8 cellular contexts compared by ENCODE assay signal in genomic region chr17:42536372-42537155, GRCh38. TPM values are rescaled to one million over a fixed set of nuclear protein-coding genes. Genes with fewer than 3 reads are reported as not detected.
DNase-seq lines count a peak whose midpoint lies in the region; ATAC-seq and TF ChIP-seq lines count a peak whose summit lies in the region.

No MANE protein-coding gene starts in this region.

- ATAC-seq in HCT116 (peak; percentile 84), heart right ventricle (peak; percentile 52 to 72 (median 60))

- intact Hi-C loops in HCT116 (cut with micrococcal nuclease) (no loop called here), heart right ventricle (cut with DNase I) (loop anchor here in 1 of 10 donors (1.0 kb wide), 1 partner anchor 143 kb away; no protein-coding TSS in a partner anchor)

- TSS peak; percentile 49 for BruUV-seq in HCT116 (replicated peaks; lab: Mats Ljungman, UMichigan)

- no peaks in the 10 kb centered on the region for H4K20me1 ChIP-seq in HCT116 (ENCODE audit: insufficient read depth)

- TF ChIP-seq POLR2A in HCT116 (IDR thresholded peaks at IDR 0.05; ENCODE audit: borderline replicate concordance, extremely low read depth, insufficient read depth, insufficient read length): no peak

- peak overlapping the region; percentile 51 for H3K4ac ChIP-seq in trophoblast cell (ENCODE audit: low read depth, low read length)

- peak overlapping the region; percentile 84 for H3K9ac ChIP-seq in HCT116 (ENCODE audit: low read length)
- H3K9ac ChIP-seq in trophoblast cell (ENCODE audit: low read length): peak overlapping the region; percentile 60

- peak overlapping the region; percentile 81 for H2BK5ac ChIP-seq in trophoblast cell (ENCODE audit: low read depth, low read length, poor library complexity)

- H3K79me1 ChIP-seq in trophoblast cell (ENCODE audit: low read length): peaks cover 17% of the 10 kb centered on the region

- no peaks in the 10 kb centered on the region for H3K9me2 ChIP-seq in HCT116 (ENCODE audit: insufficient read depth)

- H3K27me3 ChIP-seq in HCT116 (ENCODE audit: insufficient read depth, low read length) (no peaks in the 10 kb centered on the region), MG63 (no peaks in the 10 kb centered on the region), heart right ventricle (no peaks in the 10 kb centered on the region), trophoblast cell (ENCODE audit: insufficient read depth, low read length) (no peaks in the 10 kb centered on the region)

- 1 to 2% methylated on average over 38 to 63 of the region's 65 CpGs for WGBS in heart right ventricle, 2 donors
- no CpG with 5 or more reads among the region's 65 CpGs for WGBS in trophoblast cell (ENCODE audit: extremely low coverage, insufficient coverage, insufficient read length)
- WGBS in urinary bladder: under 1% methylated on average over 65 of the region's 65 CpGs

- DNase-seq in HCT116 (ENCODE audit: low read depth, low spot score) (no peak), MG63 (peak; percentile 92), SKM-1 treated with dmso at 0.1 percent for 144 hours (lab: John Stamatoyannopoulos, UW; ENCODE audit: unreplicated experiment) (peak; percentile 51), heart right ventricle (peak; percentile 76 to 88), trophoblast cell (peak; percentile 71 to 77)
- DNase-seq in activated naive CD8-positive, alpha-beta T cell treated with anti-CD3 and anti-CD28 coated beads, Interleukin-2, amount 50 U/mL, for 16 hours (ENCODE audit: low read depth, low spot score): peak; percentile 38

- H3K23ac ChIP-seq in trophoblast cell (ENCODE audit: low read length): no peak overlapping the region

- H2AFZ ChIP-seq in HCT116 (ENCODE audit: low read depth, low read length, poor library complexity, severe bottlenecking): no peak overlapping the region
- H2AFZ ChIP-seq in trophoblast cell (ENCODE audit: insufficient read depth, low read length, poor library complexity): peak overlapping the region; percentile 33

- peak overlapping the region; percentile 91 for H4K8ac ChIP-seq in trophoblast cell (ENCODE audit: low read depth, low read length)

- H3K4me3 ChIP-seq in GM08714 (ENCODE audit: low read length): peak overlapping the region; percentile 81
- peak overlapping the region; percentile 71 to 90 for H3K4me3 ChIP-seq in HCT116 (replicated peaks in 1 of 2; ENCODE audit: low read depth in 1 of 2, low read length in 2 of 2)
- H3K4me3 ChIP-seq in MG63: peak overlapping the region; percentile 64
- H3K4me3 ChIP-seq in heart right ventricle: peak overlapping the region; percentile 30 to 88 (median 72)
- peak overlapping the region; percentile 78 for H3K4me3 ChIP-seq in trophoblast cell (ENCODE audit: low read depth, low read length)
- H3K4me3 ChIP-seq in urinary bladder (ENCODE audit: low read depth, low read length): peak overlapping the region; percentile 87

- H3K18ac ChIP-seq in trophoblast cell (ENCODE audit: low read length): peak overlapping the region; percentile 96

- TF ChIP-seq CTCF in HCT116 (IDR thresholded peaks at IDR 0.05 in 2 of 3, conservative IDR thresholded peaks at IDR 0.05 in 1 of 3; ENCODE audit: borderline replicate concordance in 1 of 3, insufficient read depth in 1 of 3, low read depth in 2 of 3, low read length in 2 of 3) (no peak), heart right ventricle (IDR thresholded peaks at IDR 0.05) (peak in 1 of 9 donors; percentile 29)

- H3K36me3 ChIP-seq in HCT116 (ENCODE audit: control insufficient read depth in 1 of 2, insufficient read depth in 2 of 2, low read length in 2 of 2) (no peaks in the 10 kb centered on the region; a peak in 1 of 4 replicates), MG63 (peaks cover 33% of the 10 kb centered on the region), heart right ventricle (peaks cover 0 to 35% (median 3%) of the 10 kb centered on the region in 9 donors), trophoblast cell (ENCODE audit: control insufficient read depth in 1 of 2, insufficient read depth in 2 of 2, low read length in 2 of 2) (peaks cover 8 to 10% of the 10 kb centered on the region in 2 experiments), urinary bladder (ENCODE audit: insufficient read depth) (no peaks in the 10 kb centered on the region)

- H4K91ac ChIP-seq in trophoblast cell (ENCODE audit: low read depth, low read length): peak overlapping the region; percentile 95

- CTCF ChIA-PET in HCT116 (lab: Charles Lee): interaction anchor here (1.0 to 2.2 kb wide), 6 partner anchors 9 to 130 kb away, joined by 3 to 8 read pairs (median 4); no protein-coding TSS in a partner anchor

- H3K9me3 ChIP-seq in HCT116 (ENCODE audit: control insufficient read depth in 1 of 2, insufficient read depth in 1 of 2, low read depth in 1 of 2, low read length in 2 of 2): no peaks in the 10 kb centered on the region
- H3K9me3 ChIP-seq in MG63: no peaks in the 10 kb centered on the region
- H3K9me3 ChIP-seq in heart right ventricle: no peaks in the 10 kb centered on the region
- H3K9me3 ChIP-seq in trophoblast cell (ENCODE audit: insufficient read depth, low read depth, low read length): no peaks in the 10 kb centered on the region

- peak overlapping the region; percentile 96 for H3K14ac ChIP-seq in trophoblast cell (ENCODE audit: low read length)

- H3K27ac ChIP-seq in HCT116 (ENCODE audit: low read depth, low read length) (peak overlapping the region; percentile 97), heart right ventricle (peak overlapping the region; percentile 73 to 98 (median 86)), trophoblast cell (ENCODE audit: low read depth, low read length) (peak overlapping the region; percentile 79), urinary bladder (ENCODE audit: low read depth) (peak overlapping the region; percentile 82)

- RAD21 ChIA-PET in HCT116 (lab: Charles Lee; ENCODE audit: low non-redundant PET in 1 of 2, low total read pairs in 2 of 2, uncharacterized antibody in 2 of 2, unreplicated experiment in 2 of 2): interaction anchor here in 1 of 2 experiments (0.8 kb wide), 1 partner anchor 9 kb away, joined by 4 read pairs; no protein-coding TSS in a partner anchor

- peak overlapping the region; percentile 21 for H2BK12ac ChIP-seq in trophoblast cell (ENCODE audit: low read length)

- peak overlapping the region; percentile 75 for H4K12ac ChIP-seq in trophoblast cell (ENCODE audit: low read depth, low read length)

- peak overlapping the region; percentile 98 for H3K4me2 ChIP-seq in HCT116 (ENCODE audit: low read length)
- peak overlapping the region; percentile 84 for H3K4me2 ChIP-seq in trophoblast cell (ENCODE audit: low read length)

- H2AK5ac ChIP-seq in trophoblast cell (ENCODE audit: low read length): peak overlapping the region; percentile 42

- no peak for TF ChIP-seq RAD21 in HCT116 (IDR thresholded peaks at IDR 0.05; ENCODE audit: low read depth)

- H3K4me1 ChIP-seq in HCT116 (ENCODE audit: control insufficient read depth in 1 of 2, insufficient read depth in 2 of 2, low read length in 2 of 2): peaks cover 23 to 37% of the 10 kb centered on the region in 2 experiments
- peaks cover 3 to 39% (median 24%) of the 10 kb centered on the region in 9 donors for H3K4me1 ChIP-seq in heart right ventricle
- H3K4me1 ChIP-seq in trophoblast cell (ENCODE audit: control insufficient read depth in 1 of 2, insufficient read depth in 2 of 2, low read length in 2 of 2): peaks cover 12 to 19% of the 10 kb centered on the region in 2 experiments
- no peaks in the 10 kb centered on the region for H3K4me1 ChIP-seq in urinary bladder (ENCODE audit: insufficient read depth)

- POLR2A ChIA-PET in HCT116 (lab: Charles Lee): interaction anchor here (0.7 to 2.1 kb wide), 3 partner anchors 17 to 142 kb away, joined by 3 to 7 read pairs (median 6); partner anchors contain the start of gene CAVIN1

- H2BK120ac ChIP-seq in trophoblast cell (ENCODE audit: insufficient read depth, low read length, poor library complexity): peak overlapping the region; percentile 26

- H3K79me2 ChIP-seq in HCT116 (ENCODE audit: insufficient read depth, low read length) (no peaks in the 10 kb centered on the region), trophoblast cell (ENCODE audit: control insufficient read depth, insufficient read depth, low read length, poor library complexity) (peaks cover 4% of the 10 kb centered on the region)

TF ChIP-seq in HCT116, 20 proteins besides CTCF, POLR2A, EP300 and RAD21 (continues in another document):
- no peak for TF ChIP-seq ZNF274 (IDR thresholded peaks at IDR 0.05; ENCODE audit: low read depth, low read length)

RNA-seq across cellular contexts. Expression of gene NAGLU, which starts 0.5 kb away (rescaled TPM):
- total RNA-seq in HCT116 (2021; ENCODE audit: unreplicated experiment) (17.7 TPM), heart right ventricle (10 to 100 TPM in 5 of 10 donors, 1 to 10 TPM in 5; 6.8 to 16.0 (median 9.8) TPM), urinary bladder (18.0 TPM)
- polyA plus RNA-seq in HCT116 (2012): 10.5 and 11.0 TPM in 2 replicates
- 18.5 and 46.4 TPM in 2 replicates for total RNA-seq in MG63 (2014; rRNA removed; shearing (Covaris generic); ENCODE audit: low replicate concordance)
- polyA plus RNA-seq in heart right ventricle (10 to 100 TPM; 17.0 to 18.3 TPM), urinary bladder (40.3 TPM)
- polyA plus RNA-seq in trophoblast cell (2013): 10.2 and 11.6 TPM in 2 replicates

RNA-seq across cellular contexts. Expression of gene HSD17B1, which starts 16.2 kb away (rescaled TPM):
- 1.4 TPM for total RNA-seq in HCT116 (2021; ENCODE audit: unreplicated experiment)
- 1.6 and 1.8 TPM in 2 replicates for polyA plus RNA-seq in HCT116 (2012)
- 0.59 and 2.8 TPM in 2 replicates for total RNA-seq in MG63 (2014; rRNA removed; shearing (Covaris generic); ENCODE audit: low replicate concordance)
- total RNA-seq in heart right ventricle: 1 to 10 TPM in 2 of 10 donors, under 1 TPM in 8; 0.50 to 2.3 (median 0.78) TPM
- polyA plus RNA-seq in heart right ventricle: 1 to 10 TPM; 2.2 to 2.6 TPM
- polyA plus RNA-seq in trophoblast cell (2013): 41.8 and 44.5 TPM in 2 replicates
- total RNA-seq in urinary bladder: 1.5 TPM
- polyA plus RNA-seq in urinary bladder: 2.5 TPM

RNA-seq across cellular contexts. Expression of gene COASY, which starts 25.4 kb away (rescaled TPM):
- 137 TPM for total RNA-seq in HCT116 (2021; ENCODE audit: unreplicated experiment)
- polyA plus RNA-seq in HCT116 (2012): 108 and 113 TPM in 2 replicates
- total RNA-seq in MG63 (2014; rRNA removed; shearing (Covaris generic); ENCODE audit: low replicate concordance): 7.7 and 12.4 TPM in 2 replicates
- 10 to 100 TPM; 29.7 to 56.9 (median 32.9) TPM for total RNA-seq in heart right ventricle
- 10 to 100 TPM; 46.8 to 50.8 TPM for polyA plus RNA-seq in heart right ventricle
- 136 and 137 TPM in 2 replicates for polyA plus RNA-seq in trophoblast cell (2013)
- total RNA-seq in urinary bladder: 8.8 TPM
- polyA plus RNA-seq in urinary bladder: 43.7 TPM

RNA-seq across cellular contexts. Expression of gene MLX, which starts 30.3 kb away (rescaled TPM):
- 47.9 TPM for total RNA-seq in HCT116 (2021; ENCODE audit: unreplicated experiment)
- 51.7 and 52.4 TPM in 2 replicates for polyA plus RNA-seq in HCT116 (2012)
- total RNA-seq in MG63 (2014; rRNA removed; shearing (Covaris generic); ENCODE audit: low replicate concordance): 19.8 and 40.0 TPM in 2 replicates
- 10 to 100 TPM; 45.7 to 87.2 (median 56.4) TPM for total RNA-seq in heart right ventricle
- 10 to 100 TPM; 55.8 to 61.2 TPM for polyA plus RNA-seq in heart right ventricle
- polyA plus RNA-seq in trophoblast cell (2013): 37.8 and 38.0 TPM in 2 replicates
- total RNA-seq in urinary bladder: 17.1 TPM
- 38.0 TPM for polyA plus RNA-seq in urinary bladder

RNA-seq across cellular contexts. Expression of gene PSMC3IP, which starts 41.0 kb away (rescaled TPM):
- total RNA-seq in HCT116 (2021; ENCODE audit: unreplicated experiment): 24.3 TPM
- polyA plus RNA-seq in HCT116 (2012): 15.4 and 18.2 TPM in 2 replicates
- total RNA-seq in MG63 (2014; rRNA removed; shearing (Covaris generic); ENCODE audit: low replicate concordance): 5.6 and 29.6 TPM in 2 replicates
- total RNA-seq in heart right ventricle: 1 to 10 TPM; 1.1 to 3.1 (median 1.6) TPM
- polyA plus RNA-seq in heart right ventricle: 1 to 10 TPM; 2.9 TPM
- polyA plus RNA-seq in trophoblast cell (2013): 15.2 and 16.2 TPM in 2 replicates
- total RNA-seq in urinary bladder: 4.5 TPM
- polyA plus RNA-seq in urinary bladder: 7.9 TPM
